1 cellular context compared by ENCODE assay signal in genomic region chr12:113369391-113369790, GRCh38.
TF ChIP-seq lines count a peak whose summit lies in the region.

No MANE protein-coding gene starts in this region.

TF ChIP-seq in WTC11, 78 proteins besides CTCF, POLR2A, EP300 and RAD21 (continued from another document):
- no peak for TF ChIP-seq PRDM15 (CRISPR knock-in tag; IDR thresholded peaks at IDR 0.05)
- no peak for TF ChIP-seq ZNF425 (CRISPR knock-in tag; conservative IDR thresholded peaks at IDR 0.05)
- no peak for TF ChIP-seq ATF1 (CRISPR knock-in tag; IDR thresholded peaks at IDR 0.05)
- TF ChIP-seq ZNF512 (CRISPR knock-in tag; IDR thresholded peaks at IDR 0.05; ENCODE audit: borderline replicate concordance) = no peak
TF ChIP-seq in WTC11: peak in this region for 0.
